1 cellular context compared by ENCODE assay signal in the genomic region with DNA sequence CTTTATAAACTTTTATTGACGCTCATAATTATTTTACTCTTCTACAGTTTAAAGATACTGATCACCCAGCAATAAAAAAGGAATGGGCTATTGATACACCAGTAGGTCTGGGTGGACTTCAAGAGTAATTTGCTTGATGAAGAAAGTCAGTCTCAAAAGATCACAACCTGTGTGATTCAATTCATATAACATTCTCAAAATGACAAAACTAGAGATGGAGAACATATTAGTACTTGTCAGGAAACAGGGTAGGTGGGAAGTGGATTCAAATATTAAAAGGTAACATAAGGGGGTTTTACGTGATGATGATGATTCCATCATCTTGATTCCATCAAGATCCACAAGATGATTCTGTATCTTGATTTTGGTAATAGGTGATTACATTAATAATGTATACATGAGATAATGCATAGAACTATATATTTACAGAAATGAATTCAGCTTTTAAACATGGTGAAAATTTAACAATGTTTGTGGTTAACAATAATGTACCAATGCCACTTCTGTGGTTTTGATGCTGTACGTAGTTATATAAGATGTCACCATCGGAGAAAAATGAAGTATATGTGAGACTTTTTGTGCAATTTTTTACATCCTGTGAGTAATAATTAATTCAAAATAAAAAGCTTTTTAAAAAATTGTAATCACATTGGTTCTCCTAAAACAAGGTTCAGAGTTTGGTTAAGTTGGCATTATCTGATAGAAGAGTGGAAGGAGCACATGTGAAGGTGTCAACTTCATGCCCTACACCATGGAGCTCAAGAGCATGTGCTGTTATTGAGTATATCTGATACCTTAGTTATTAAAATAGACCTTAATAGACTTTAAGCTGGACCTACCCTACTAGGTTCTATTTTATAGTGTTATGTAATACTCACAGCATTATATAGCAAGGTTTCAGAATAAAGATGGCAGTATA.
TF ChIP-seq lines count a peak whose summit lies in the region.

No MANE protein-coding gene starts in this region.

TF ChIP-seq in GM12878, 131 proteins besides CTCF, POLR2A, EP300 and RAD21:
- TF ChIP-seq YY1 (IDR thresholded peaks at IDR 0.05; ENCODE audit: low read depth, low read length) (no peak), HDAC2 (IDR thresholded peaks at IDR 0.05) (no peak), CEBPB (IDR thresholded peaks at IDR 0.05; ENCODE audit: borderline replicate concordance in 1 of 2, low read depth in 2 of 2, low read length in 2 of 2) (no peak), TAF1 (IDR thresholded peaks at IDR 0.05; ENCODE audit: borderline replicate concordance, low read depth, low read length) (no peak)
- TF ChIP-seq, protein P1, sequence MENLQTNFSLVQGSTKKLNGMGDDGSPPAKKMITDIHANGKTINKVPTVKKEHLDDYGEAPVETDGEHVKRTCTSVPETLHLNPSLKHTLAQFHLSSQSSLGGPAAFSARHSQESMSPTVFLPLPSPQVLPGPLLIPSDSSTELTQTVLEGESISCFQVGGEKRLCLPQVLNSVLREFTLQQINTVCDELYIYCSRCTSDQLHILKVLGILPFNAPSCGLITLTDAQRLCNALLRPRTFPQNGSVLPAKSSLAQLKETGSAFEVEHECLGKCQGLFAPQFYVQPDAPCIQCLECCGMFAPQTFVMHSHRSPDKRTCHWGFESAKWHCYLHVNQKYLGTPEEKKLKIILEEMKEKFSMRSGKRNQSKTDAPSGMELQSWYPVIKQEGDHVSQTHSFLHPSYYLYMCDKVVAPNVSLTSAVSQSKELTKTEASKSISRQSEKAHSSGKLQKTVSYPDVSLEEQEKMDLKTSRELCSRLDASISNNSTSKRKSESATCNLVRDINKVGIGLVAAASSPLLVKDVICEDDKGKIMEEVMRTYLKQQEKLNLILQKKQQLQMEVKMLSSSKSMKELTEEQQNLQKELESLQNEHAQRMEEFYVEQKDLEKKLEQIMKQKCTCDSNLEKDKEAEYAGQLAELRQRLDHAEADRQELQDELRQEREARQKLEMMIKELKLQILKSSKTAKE (IDR thresholded peaks at IDR 0.05; ENCODE audit: low read depth, poor library complexity, severe bottlenecking), result no peak
